ENCODE assay signal across 8 cellular contexts in the genomic region with DNA sequence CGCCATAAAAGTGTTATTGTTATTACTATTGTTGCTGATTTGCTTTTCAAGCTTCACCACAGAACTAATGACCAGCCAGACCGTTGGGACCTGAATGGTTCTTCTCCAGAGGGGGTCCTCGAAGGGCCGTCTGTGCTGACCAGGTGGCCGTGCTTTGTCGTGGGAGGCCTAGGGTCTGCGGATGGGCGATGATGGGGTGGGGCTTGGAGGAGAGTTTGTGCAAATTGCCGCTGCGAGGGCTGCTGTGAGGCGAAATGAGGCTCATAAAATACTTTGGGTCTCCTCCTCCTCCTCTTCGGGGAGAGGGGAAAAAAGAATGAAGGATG. TPM values are rescaled to one million over a fixed set of nuclear protein-coding genes. Genes with fewer than 3 reads are reported as not detected.
DNase-seq lines count a peak whose midpoint lies in the region; ATAC-seq and TF ChIP-seq lines count a peak whose summit lies in the region.

No MANE protein-coding gene starts in this region.

- WGBS in spleen, 5 donors: 1 to 3% (median 1%) methylated on average over 12 of the region's 12 CpGs

- H3K4me3 ChIP-seq in AG10803 (ENCODE audit: low read length): peak overlapping the region; percentile 80
- peak overlapping the region; percentile 74 for H3K4me3 ChIP-seq in SJCRH30
- peak overlapping the region; percentile 79 for H3K4me3 ChIP-seq in fibroblast of villous mesenchyme (ENCODE audit: low read depth, low read length)
- H3K4me3 ChIP-seq in spleen: peak overlapping the region; percentile 49 to 93 (median 76)

- H3K4me1 ChIP-seq in SJCRH30 (peaks cover 9% of the 10 kb centered on the region), spleen (peaks cover 34 to 68% (median 54%) of the 10 kb centered on the region in 6 donors)

- ATAC-seq in GM21529 (IDR thresholded peaks at IDR 0.05; ENCODE audit: unreplicated experiment) (peak; percentile 10), GM18861 (IDR thresholded peaks at IDR 0.05; ENCODE audit: unreplicated experiment) (no peak)

- H3K27me3 ChIP-seq in SJCRH30: no peaks in the 10 kb centered on the region
- no peaks in the 10 kb centered on the region for H3K27me3 ChIP-seq in spleen (replicated peaks in 1 of 7)

- peak overlapping the region; percentile 76 for H3K27ac ChIP-seq in SJCRH30
- H3K27ac ChIP-seq in spleen: peak overlapping the region; percentile 77 to 100 (median 94)

- TF ChIP-seq CTCF in AG10803 (conservative IDR thresholded peaks at IDR 0.05; ENCODE audit: low read length) (no peak), fibroblast of villous mesenchyme (IDR thresholded peaks at IDR 0.05; ENCODE audit: insufficient read depth, low read depth, low read length) (no peak), spleen (IDR thresholded peaks at IDR 0.05 in 8 of 11, conservative IDR thresholded peaks at IDR 0.05 in 3 of 11) (no peak)

- DNase-seq in AG10803 (ENCODE audit: low read depth) (no peak), SJCRH30 (no peak), fibroblast of villous mesenchyme (ENCODE audit: low read depth) (no peak), spleen (peak; percentile 87), OCI-M1 (lab: John Stamatoyannopoulos, UW) (no peak), pons (ENCODE audit: low spot score) (no peak)

- peaks cover 24% of the 10 kb centered on the region for H3K36me3 ChIP-seq in SJCRH30
- H3K36me3 ChIP-seq in spleen: peaks cover 2 to 31% (median 28%) of the 10 kb centered on the region in 6 donors

- no peak for TF ChIP-seq POLR2A in spleen (IDR thresholded peaks at IDR 0.05)

- intact Hi-C loops in spleen (cut with DNase I; ENCODE audit: low total_unique reads): no loop called here

- H3K9me3 ChIP-seq in SJCRH30 (replicated peaks): no peaks in the 10 kb centered on the region
- H3K9me3 ChIP-seq in spleen: no peaks in the 10 kb centered on the region

RNA-seq across cellular contexts. Expression of a gene that starts 0.8 kb away (rescaled TPM):
- total RNA-seq in SJCRH30 (2014; rRNA removed; shearing (Covaris generic)): 52.9 and 55.2 TPM in 2 replicates
- total RNA-seq in fibroblast of villous mesenchyme (39.6 and 58.7 TPM in 2 replicates), spleen (10 to 100 TPM; 47.6 to 76.3 (median 67.9) TPM)
- 10 to 100 TPM; 47.8 to 59.3 (median 54.0) TPM for polyA plus RNA-seq in spleen

RNA-seq across cellular contexts. Expression of a gene that starts 6.0 kb away (rescaled TPM):
- 7.1 and 9.6 TPM in 2 replicates for total RNA-seq in SJCRH30 (2014; rRNA removed; shearing (Covaris generic))
- total RNA-seq in fibroblast of villous mesenchyme (14.8 and 16.0 TPM in 2 replicates), spleen (10 to 100 TPM; 16.1 to 27.2 (median 20.1) TPM)
- 10 to 100 TPM; 10.8 to 19.8 (median 15.4) TPM for polyA plus RNA-seq in spleen

RNA-seq across cellular contexts. Expression of a gene that starts 9.7 kb away (rescaled TPM):
- 15.4 and 16.2 TPM in 2 replicates for total RNA-seq in SJCRH30 (2014; rRNA removed; shearing (Covaris generic))
- 125 and 132 TPM in 2 replicates for total RNA-seq in fibroblast of villous mesenchyme
- 100 to 1,000 TPM; 238 to 292 (median 285) TPM for total RNA-seq in spleen
- 100 to 1,000 TPM in 1 of 3 donors, 10 to 100 TPM in 2; 42.6 to 101 (median 81.6) TPM for polyA plus RNA-seq in spleen

RNA-seq across cellular contexts. Expression of a gene that starts 24.8 kb away (rescaled TPM):
- total RNA-seq in SJCRH30 (2014; rRNA removed; shearing (Covaris generic)): 14.3 and 20.9 TPM in 2 replicates
- total RNA-seq in fibroblast of villous mesenchyme (13.0 and 23.2 TPM in 2 replicates), spleen (100 to 1,000 TPM; 123 to 212 (median 146) TPM)
- 100 to 1,000 TPM in 2 of 3 donors, 10 to 100 TPM in 1; 73.3 to 180 (median 133) TPM for polyA plus RNA-seq in spleen

RNA-seq across cellular contexts. Expression of a gene that starts 34.2 kb away (rescaled TPM):
- 102 and 104 TPM in 2 replicates for total RNA-seq in SJCRH30 (2014; rRNA removed; shearing (Covaris generic))
- 26.4 and 34.5 TPM in 2 replicates for total RNA-seq in fibroblast of villous mesenchyme
- 10 to 100 TPM; 11.3 to 35.7 (median 26.5) TPM for total RNA-seq in spleen
- polyA plus RNA-seq in spleen: 100 to 1,000 TPM; 150 to 169 (median 158) TPM
